8 cellular contexts compared by ENCODE assay signal in genomic region chr7:134985894-134986362, GRCh38. TPM values are rescaled to one million over a fixed set of nuclear protein-coding genes. Genes with fewer than 3 reads are reported as not detected.
A peak's percentile ranks its signal among the peaks of the same experiment; 100 is the strongest.
DNase-seq lines count a peak whose midpoint lies in the region; ATAC-seq and TF ChIP-seq lines count a peak whose summit lies in the region.

No MANE protein-coding gene starts in this region.

- H3K27ac Mint-ChIP-seq in CD4-positive, CD25-positive, alpha-beta regulatory T cell: peak overlapping the region; percentile 99
- H3K27ac Mint-ChIP-seq in progenitor cell of endocrine pancreas: peak overlapping the region; percentile 99

- H3K27me3 ChIP-seq in CD4-positive, CD25-positive, alpha-beta regulatory T cell (ENCODE audit: control insufficient read depth, insufficient read depth, low read length): no peaks in the 10 kb centered on the region
- no peaks in the 10 kb centered on the region for H3K27me3 ChIP-seq in endocrine pancreas (ENCODE audit: control insufficient read depth, insufficient read depth, low read length)

- intact Hi-C loops in posterior vena cava (cut with DNase I): loop anchor here (5.0 to 10.0 kb wide), 2 partner anchors 179 to 181 kb away; no protein-coding TSS in a partner anchor

- H3K4me1 Mint-ChIP-seq in CD4-positive, CD25-positive, alpha-beta regulatory T cell: peaks cover 21 to 40% (median 25%) of the 10 kb centered on the region in 4 donors
- H3K4me1 Mint-ChIP-seq in progenitor cell of endocrine pancreas (ENCODE audit: low read depth): peaks cover 26% of the 10 kb centered on the region

- H3K36me3 ChIP-seq in CD4-positive, CD25-positive, alpha-beta regulatory T cell (ENCODE audit: control insufficient read depth, insufficient read depth, low read length): no peaks in the 10 kb centered on the region
- H3K36me3 ChIP-seq in KOPT-K1 (ENCODE audit: insufficient read depth, low read length) (no peaks in the 10 kb centered on the region; the same call in 1 of the 2 replicates), endocrine pancreas (ENCODE audit: control insufficient read depth, insufficient read depth, low read length) (no peaks in the 10 kb centered on the region)

- H3K9ac ChIP-seq in endocrine pancreas (ENCODE audit: control insufficient read depth, insufficient read depth, low read length): peak overlapping the region; percentile 42

- peak overlapping the region; percentile 95 to 98 (median 98) for H3K4me3 Mint-ChIP-seq in CD4-positive, CD25-positive, alpha-beta regulatory T cell
- H3K4me3 Mint-ChIP-seq in progenitor cell of endocrine pancreas (ENCODE audit: low read depth): peak overlapping the region; percentile 95

- no peak for DNase-seq in CD4-positive, CD25-positive, alpha-beta regulatory T cell
- DNase-seq in progenitor cell of endocrine pancreas (ENCODE audit: low spot score, unreplicated experiment): no peak
- no peak for DNase-seq in posterior vena cava (ENCODE audit: low spot score)
- DNase-seq in MV-4-11 (lab: John Stamatoyannopoulos, UW): no peak
- DNase-seq in NAMALWA (ENCODE audit: low spot score): no peak

- peaks cover 0 to 3% (median 0%) of the 10 kb centered on the region in 7 donors for H3K9me3 Mint-ChIP-seq in CD4-positive, CD25-positive, alpha-beta regulatory T cell
- peaks cover 3% of the 10 kb centered on the region for H3K9me3 Mint-ChIP-seq in progenitor cell of endocrine pancreas (ENCODE audit: low read depth)

- H3K36me3 Mint-ChIP-seq in CD4-positive, CD25-positive, alpha-beta regulatory T cell: peaks cover 8% of the 10 kb centered on the region
- H3K36me3 Mint-ChIP-seq in progenitor cell of endocrine pancreas (ENCODE audit: insufficient read depth): peaks cover 15% of the 10 kb centered on the region

- peak overlapping the region; percentile 90 for H3K27ac ChIP-seq in CD4-positive, CD25-positive, alpha-beta regulatory T cell (ENCODE audit: insufficient read depth, low read length, poor library complexity, severe bottlenecking)
- H3K27ac ChIP-seq in KOPT-K1 (ENCODE audit: low read depth, low read length, poor library complexity, severe bottlenecking): peak overlapping the region; percentile 69

- H3K4me3 ChIP-seq in CD4-positive, CD25-positive, alpha-beta regulatory T cell (ENCODE audit: low read depth, low read length): peak overlapping the region; percentile 96
- peak overlapping the region; percentile 91 for H3K4me3 ChIP-seq in endocrine pancreas (ENCODE audit: control insufficient read depth, insufficient read depth, low read length)

- H3K27me3 Mint-ChIP-seq in CD4-positive, CD25-positive, alpha-beta regulatory T cell: no peaks in the 10 kb centered on the region
- no peaks in the 10 kb centered on the region for H3K27me3 Mint-ChIP-seq in progenitor cell of endocrine pancreas

- peak; percentile 48 to 57 for ATAC-seq in CD4-positive, CD25-positive, alpha-beta regulatory T cell (ENCODE audit: low read depth in 2 of 2)
- peak; percentile 44 for ATAC-seq in GM21390 (IDR thresholded peaks at IDR 0.05; ENCODE audit: unreplicated experiment)

- H3K4me1 ChIP-seq in CD4-positive, CD25-positive, alpha-beta regulatory T cell (ENCODE audit: control insufficient read depth, insufficient read depth, low read length, poor library complexity, severe bottlenecking): peaks cover 17% of the 10 kb centered on the region
- peaks cover 20% of the 10 kb centered on the region for H3K4me1 ChIP-seq in endocrine pancreas (ENCODE audit: control insufficient read depth, insufficient read depth, low read length)

- TF ChIP-seq CTCF in progenitor cell of endocrine pancreas (IDR thresholded peaks at IDR 0.05; ENCODE audit: unreplicated experiment): no peak

- no peaks in the 10 kb centered on the region for H3K9me3 ChIP-seq in CD4-positive, CD25-positive, alpha-beta regulatory T cell (ENCODE audit: control insufficient read depth in 2 of 2, low read length in 2 of 2)
- H3K9me3 ChIP-seq in KOPT-K1 (ENCODE audit: insufficient read depth, low read length, poor library complexity, severe bottlenecking): no peaks in the 10 kb centered on the region
- no peaks in the 10 kb centered on the region for H3K9me3 ChIP-seq in endocrine pancreas (ENCODE audit: control insufficient read depth, low read length)

RNA-seq across cellular contexts. Expression of gene AGBL3, which starts 0.4 kb away (rescaled TPM):
- total RNA-seq in CD4-positive, CD25-positive, alpha-beta regulatory T cell: 1.0 TPM
- polyA plus RNA-seq in CD4-positive, CD25-positive, alpha-beta regulatory T cell: under 1 TPM in 3 of 4 donors, not detected in 1; 0.37 to 0.81 (median 0.79) TPM
- total RNA-seq in progenitor cell of endocrine pancreas: 7.7 and 8.8 TPM in 2 replicates
- 1 to 10 TPM; 4.3 to 5.6 TPM for total RNA-seq in posterior vena cava
